In the genomic region with DNA sequence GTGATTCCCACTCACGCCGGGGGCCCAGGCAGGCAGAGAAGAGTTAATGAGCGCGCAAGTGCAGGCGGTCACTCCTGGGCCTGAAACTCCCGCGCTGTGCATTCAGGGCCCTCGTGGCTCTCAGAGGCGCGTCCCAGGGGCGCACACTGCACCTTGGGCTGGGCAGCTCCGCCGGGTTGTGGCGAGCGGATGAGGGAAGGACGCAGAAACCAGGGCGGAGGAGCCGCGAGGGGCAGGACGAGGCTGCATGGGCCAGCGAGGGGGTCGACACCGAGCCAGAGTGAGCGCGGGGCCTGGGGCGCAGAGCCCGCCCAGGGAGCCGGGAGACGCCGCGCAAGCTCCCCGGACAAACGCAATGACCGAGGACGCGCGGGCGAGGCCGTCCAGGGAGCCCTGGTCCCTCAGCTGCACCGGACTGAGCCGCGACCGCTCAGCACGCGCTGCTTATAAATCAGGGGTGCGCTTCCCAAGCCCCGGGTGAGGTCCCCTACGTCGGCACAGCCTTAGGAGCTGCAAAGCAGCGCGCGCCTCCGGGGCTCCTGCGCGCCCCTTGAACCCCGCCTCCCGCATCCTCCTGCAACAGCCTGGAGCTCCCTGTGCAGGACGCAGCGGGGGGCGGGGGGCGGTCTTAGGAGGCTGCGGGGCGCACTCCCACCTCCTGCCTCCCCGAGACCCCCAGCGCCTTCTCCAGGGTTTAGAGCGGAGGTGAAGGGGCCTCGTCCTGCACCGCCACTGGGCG, we compare ENCODE assay signal across 1 cellular context.
TF ChIP-seq lines count a peak whose summit lies in the region.

No MANE protein-coding gene starts in this region.

TF ChIP-seq in GM23338, 12 proteins besides CTCF, POLR2A, EP300 and RAD21:
- TF ChIP-seq, protein P1, sequence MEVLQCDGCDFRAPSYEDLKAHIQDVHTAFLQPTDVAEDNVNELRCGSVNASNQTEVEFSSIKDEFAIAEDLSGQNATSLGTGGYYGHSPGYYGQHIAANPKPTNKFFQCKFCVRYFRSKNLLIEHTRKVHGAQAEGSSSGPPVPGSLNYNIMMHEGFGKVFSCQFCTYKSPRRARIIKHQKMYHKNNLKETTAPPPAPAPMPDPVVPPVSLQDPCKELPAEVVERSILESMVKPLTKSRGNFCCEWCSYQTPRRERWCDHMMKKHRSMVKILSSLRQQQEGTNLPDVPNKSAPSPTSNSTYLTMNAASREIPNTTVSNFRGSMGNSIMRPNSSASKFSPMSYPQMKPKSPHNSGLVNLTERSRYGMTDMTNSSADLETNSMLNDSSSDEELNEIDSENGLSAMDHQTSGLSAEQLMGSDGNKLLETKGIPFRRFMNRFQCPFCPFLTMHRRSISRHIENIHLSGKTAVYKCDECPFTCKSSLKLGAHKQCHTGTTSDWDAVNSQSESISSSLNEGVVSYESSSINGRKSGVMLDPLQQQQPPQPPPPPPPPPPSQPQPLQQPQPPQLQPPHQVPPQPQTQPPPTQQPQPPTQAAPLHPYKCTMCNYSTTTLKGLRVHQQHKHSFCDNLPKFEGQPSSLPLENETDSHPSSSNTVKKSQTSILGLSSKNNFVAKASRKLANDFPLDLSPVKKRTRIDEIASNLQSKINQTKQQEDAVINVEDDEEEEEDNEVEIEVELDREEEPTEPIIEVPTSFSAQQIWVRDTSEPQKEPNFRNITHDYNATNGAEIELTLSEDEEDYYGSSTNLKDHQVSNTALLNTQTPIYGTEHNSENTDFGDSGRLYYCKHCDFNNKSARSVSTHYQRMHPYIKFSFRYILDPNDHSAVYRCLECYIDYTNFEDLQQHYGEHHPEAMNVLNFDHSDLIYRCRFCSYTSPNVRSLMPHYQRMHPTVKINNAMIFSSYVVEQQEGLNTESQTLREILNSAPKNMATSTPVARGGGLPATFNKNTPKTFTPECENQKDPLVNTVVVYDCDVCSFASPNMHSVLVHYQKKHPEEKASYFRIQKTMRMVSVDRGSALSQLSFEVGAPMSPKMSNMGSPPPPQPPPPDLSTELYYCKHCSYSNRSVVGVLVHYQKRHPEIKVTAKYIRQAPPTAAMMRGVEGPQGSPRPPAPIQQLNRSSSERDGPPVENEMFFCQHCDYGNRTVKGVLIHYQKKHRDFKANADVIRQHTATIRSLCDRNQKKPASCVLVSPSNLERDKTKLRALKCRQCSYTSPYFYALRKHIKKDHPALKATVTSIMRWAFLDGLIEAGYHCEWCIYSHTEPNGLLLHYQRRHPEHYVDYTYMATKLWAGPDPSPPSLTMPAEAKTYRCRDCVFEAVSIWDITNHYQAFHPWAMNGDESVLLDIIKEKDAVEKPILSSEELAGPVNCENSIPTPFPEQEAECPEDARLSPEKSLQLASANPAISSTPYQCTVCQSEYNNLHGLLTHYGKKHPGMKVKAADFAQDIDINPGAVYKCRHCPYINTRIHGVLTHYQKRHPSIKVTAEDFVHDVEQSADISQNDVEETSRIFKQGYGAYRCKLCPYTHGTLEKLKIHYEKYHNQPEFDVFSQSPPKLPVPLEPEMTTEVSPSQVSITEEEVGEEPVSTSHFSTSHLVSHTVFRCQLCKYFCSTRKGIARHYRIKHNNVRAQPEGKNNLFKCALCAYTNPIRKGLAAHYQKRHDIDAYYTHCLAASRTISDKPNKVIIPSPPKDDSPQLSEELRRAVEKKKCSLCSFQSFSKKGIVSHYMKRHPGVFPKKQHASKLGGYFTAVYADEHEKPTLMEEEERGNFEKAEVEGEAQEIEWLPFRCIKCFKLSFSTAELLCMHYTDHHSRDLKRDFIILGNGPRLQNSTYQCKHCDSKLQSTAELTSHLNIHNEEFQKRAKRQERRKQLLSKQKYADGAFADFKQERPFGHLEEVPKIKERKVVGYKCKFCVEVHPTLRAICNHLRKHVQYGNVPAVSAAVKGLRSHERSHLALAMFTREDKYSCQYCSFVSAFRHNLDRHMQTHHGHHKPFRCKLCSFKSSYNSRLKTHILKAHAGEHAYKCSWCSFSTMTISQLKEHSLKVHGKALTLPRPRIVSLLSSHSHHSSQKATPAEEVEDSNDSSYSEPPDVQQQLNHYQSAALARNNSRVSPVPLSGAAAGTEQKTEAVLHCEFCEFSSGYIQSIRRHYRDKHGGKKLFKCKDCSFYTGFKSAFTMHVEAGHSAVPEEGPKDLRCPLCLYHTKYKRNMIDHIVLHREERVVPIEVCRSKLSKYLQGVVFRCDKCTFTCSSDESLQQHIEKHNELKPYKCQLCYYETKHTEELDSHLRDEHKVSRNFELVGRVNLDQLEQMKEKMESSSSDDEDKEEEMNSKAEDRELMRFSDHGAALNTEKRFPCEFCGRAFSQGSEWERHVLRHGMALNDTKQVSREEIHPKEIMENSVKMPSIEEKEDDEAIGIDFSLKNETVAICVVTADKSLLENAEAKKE (CRISPR knock-in tag; IDR thresholded peaks at IDR 0.05): no peak
- TF ChIP-seq POLR2AphosphoS5 (IDR thresholded peaks at IDR 0.05; ENCODE audit: low read depth) (no peak), EZH2 (IDR thresholded peaks at IDR 0.05; ENCODE audit: low read depth, unreplicated experiment) (no peak), EZH2phosphoT487 (IDR thresholded peaks at IDR 0.05; ENCODE audit: unreplicated experiment) (no peak), STAT1 (IDR thresholded peaks at IDR 0.05; ENCODE audit: unreplicated experiment) (no peak), JUNB (IDR thresholded peaks at IDR 0.05; ENCODE audit: unreplicated experiment) (no peak), ZNF331 (CRISPR knock-in tag; IDR thresholded peaks at IDR 0.05; ENCODE audit: low read depth) (no peak), ZNF114 (CRISPR knock-in tag; IDR thresholded peaks at IDR 0.05) (no peak), CREB1 (CRISPR knock-in tag; IDR thresholded peaks at IDR 0.05; ENCODE audit: low read depth) (no peak)
- TF ChIP-seq, protein P2, sequence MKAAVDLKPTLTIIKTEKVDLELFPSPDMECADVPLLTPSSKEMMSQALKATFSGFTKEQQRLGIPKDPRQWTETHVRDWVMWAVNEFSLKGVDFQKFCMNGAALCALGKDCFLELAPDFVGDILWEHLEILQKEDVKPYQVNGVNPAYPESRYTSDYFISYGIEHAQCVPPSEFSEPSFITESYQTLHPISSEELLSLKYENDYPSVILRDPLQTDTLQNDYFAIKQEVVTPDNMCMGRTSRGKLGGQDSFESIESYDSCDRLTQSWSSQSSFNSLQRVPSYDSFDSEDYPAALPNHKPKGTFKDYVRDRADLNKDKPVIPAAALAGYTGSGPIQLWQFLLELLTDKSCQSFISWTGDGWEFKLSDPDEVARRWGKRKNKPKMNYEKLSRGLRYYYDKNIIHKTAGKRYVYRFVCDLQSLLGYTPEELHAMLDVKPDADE (IDR thresholded peaks at IDR 0.05): no peak
- TF ChIP-seq, protein P3, sequence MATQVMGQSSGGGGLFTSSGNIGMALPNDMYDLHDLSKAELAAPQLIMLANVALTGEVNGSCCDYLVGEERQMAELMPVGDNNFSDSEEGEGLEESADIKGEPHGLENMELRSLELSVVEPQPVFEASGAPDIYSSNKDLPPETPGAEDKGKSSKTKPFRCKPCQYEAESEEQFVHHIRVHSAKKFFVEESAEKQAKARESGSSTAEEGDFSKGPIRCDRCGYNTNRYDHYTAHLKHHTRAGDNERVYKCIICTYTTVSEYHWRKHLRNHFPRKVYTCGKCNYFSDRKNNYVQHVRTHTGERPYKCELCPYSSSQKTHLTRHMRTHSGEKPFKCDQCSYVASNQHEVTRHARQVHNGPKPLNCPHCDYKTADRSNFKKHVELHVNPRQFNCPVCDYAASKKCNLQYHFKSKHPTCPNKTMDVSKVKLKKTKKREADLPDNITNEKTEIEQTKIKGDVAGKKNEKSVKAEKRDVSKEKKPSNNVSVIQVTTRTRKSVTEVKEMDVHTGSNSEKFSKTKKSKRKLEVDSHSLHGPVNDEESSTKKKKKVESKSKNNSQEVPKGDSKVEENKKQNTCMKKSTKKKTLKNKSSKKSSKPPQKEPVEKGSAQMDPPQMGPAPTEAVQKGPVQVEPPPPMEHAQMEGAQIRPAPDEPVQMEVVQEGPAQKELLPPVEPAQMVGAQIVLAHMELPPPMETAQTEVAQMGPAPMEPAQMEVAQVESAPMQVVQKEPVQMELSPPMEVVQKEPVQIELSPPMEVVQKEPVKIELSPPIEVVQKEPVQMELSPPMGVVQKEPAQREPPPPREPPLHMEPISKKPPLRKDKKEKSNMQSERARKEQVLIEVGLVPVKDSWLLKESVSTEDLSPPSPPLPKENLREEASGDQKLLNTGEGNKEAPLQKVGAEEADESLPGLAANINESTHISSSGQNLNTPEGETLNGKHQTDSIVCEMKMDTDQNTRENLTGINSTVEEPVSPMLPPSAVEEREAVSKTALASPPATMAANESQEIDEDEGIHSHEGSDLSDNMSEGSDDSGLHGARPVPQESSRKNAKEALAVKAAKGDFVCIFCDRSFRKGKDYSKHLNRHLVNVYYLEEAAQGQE (IDR thresholded peaks at IDR 0.05; ENCODE audit: unreplicated experiment): no peak
